ENCODE assay signal across 13 cellular contexts in the genomic region with DNA sequence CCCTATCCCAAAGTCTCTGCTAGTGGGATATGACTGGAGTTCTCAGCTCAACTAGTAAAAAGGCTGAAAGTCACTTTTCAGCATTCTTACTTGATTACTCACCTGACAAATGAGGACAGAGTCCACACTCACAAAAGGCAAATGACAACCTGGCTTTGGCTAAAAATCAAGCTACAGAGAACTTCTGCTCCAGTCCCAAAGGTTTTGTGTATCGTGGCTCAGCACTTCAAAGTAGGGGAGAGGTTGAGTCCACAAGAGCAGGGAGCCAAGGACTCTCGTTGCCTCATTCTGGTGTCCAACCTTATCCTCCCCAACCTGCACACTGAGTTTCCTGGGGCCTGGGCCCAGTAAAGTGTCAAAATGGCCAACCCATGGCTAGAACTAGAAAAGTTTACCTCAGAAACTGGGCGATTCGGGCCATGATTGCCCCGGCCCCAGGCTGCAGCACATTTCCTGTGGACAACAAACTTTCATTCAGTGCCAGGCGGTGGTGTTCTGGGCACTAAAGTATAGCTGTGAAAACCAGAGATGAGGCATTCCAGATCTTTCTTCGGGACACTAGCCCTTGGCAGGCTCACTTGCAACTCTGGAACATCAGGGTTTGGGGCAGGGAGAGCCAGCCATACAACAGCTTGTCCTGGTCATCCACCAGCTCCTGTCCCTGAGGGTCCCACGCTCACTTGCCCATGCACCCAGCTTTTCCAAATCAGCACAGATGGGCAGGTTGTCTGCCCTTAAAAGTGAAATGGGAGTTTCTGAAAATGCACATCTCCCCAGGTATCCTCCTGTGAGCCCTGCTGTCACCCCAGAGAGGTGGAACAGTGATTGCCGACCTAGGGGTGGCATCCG. TPM values are rescaled to one million over a fixed set of nuclear protein-coding genes. Genes with fewer than 3 reads are reported as not detected.
DNase-seq lines count a peak whose midpoint lies in the region; ATAC-seq, FAIRE-seq and TF ChIP-seq lines count a peak whose summit lies in the region.
"Had no signal": no experiment of that assay in that cellular context is flagged by ENCODE, and none has a peak within 500 bp of the region (broad histone marks: within the 10 kb centered on the region; RNA-seq: fewer than 3 reads in every experiment).

No MANE protein-coding gene starts in this region.

- TF ChIP-seq EP300 in K562 (IDR thresholded peaks at IDR 0.05; ENCODE audit: low read length) = no peak

- TF ChIP-seq CTCF in K562 (IDR thresholded peaks at IDR 0.05 in 2 of 3, conservative IDR thresholded peaks at IDR 0.05 in 1 of 3; ENCODE audit: insufficient read depth in 2 of 3, low read depth in 1 of 3, low read length in 3 of 3) = no peak
- no peak for TF ChIP-seq CTCF in type B pancreatic cell (conservative IDR thresholded peaks at IDR 0.05)

- H3K27me3 ChIP-seq in K562 (ENCODE audit: control insufficient read depth in 2 of 2, insufficient read depth in 2 of 2, low read length in 2 of 2) = no peaks in the 10 kb centered on the region; a peak in 1 of 5 replicates

- no peak for TF ChIP-seq RAD21 in K562 (CRISPR knock-in tag; conservative IDR thresholded peaks at IDR 0.05 in 1 of 2, IDR thresholded peaks at IDR 0.05 in 1 of 2)

- ATAC-seq in activated naive CD4-positive, alpha-beta T cell treated with anti-CD3 and anti-CD28 coated beads, Interleukin-2, amount 50 U/mL, for 72 hours = no peak
- ATAC-seq in K562 = no peak

- H3K9me3 ChIP-seq in K562 (replicated peaks; ENCODE audit: control insufficient read depth, insufficient read depth, low read depth, low read length) = no peaks in the 10 kb centered on the region

- peak overlapping the region; percentile 22 for H3K27ac Mint-ChIP-seq in activated naive CD4-positive, alpha-beta T cell treated with anti-CD3 and anti-CD28 coated beads, Interleukin-2, amount 10 ng/mL, durations not matched to agents 7 days and 5 days
- no peak overlapping the region for H3K27ac Mint-ChIP-seq in activated naive CD4-positive, alpha-beta T cell treated with anti-CD3 and anti-CD28 coated beads, Interleukin-2, amount 50 U/mL, for 72 hours
- H3K27ac Mint-ChIP-seq in type B pancreatic cell = peak overlapping the region; percentile 75

- no peak overlapping the region for H3K4me3 Mint-ChIP-seq in activated naive CD4-positive, alpha-beta T cell treated with anti-CD3 and anti-CD28 coated beads, Interleukin-2, amount 10 ng/mL, durations not matched to agents 7 days and 5 days
- peak overlapping the region; percentile 72 for H3K4me3 Mint-ChIP-seq in type B pancreatic cell

- H3K4me1 Mint-ChIP-seq in activated naive CD4-positive, alpha-beta T cell treated with anti-CD3 and anti-CD28 coated beads, Interleukin-2, amount 10 ng/mL, durations not matched to agents 7 days and 5 days = peaks cover 54% of the 10 kb centered on the region
- peaks cover 39% of the 10 kb centered on the region for H3K4me1 Mint-ChIP-seq in type B pancreatic cell (ENCODE audit: unreplicated experiment)

- no peak for DNase-seq in activated naive CD4-positive, alpha-beta T cell treated with anti-CD3 and anti-CD28 coated beads, Interleukin-2, amount 10 ng/mL, durations not matched to agents 7 days and 5 days
- no peak for DNase-seq in activated naive CD4-positive, alpha-beta T cell treated with anti-CD3 and anti-CD28 coated beads, Interleukin-2, amount 50 U/mL, for 72 hours (ENCODE audit: low spot score in 2 of 2)
- DNase-seq in K562 (ENCODE audit: extremely low read depth in 1 of 4, low spot score in 3 of 4) = no peak
- peak; percentile 79 for DNase-seq in mesenteric fat pad (ENCODE audit: low spot score)
- no peak for DNase-seq in type B pancreatic cell (ENCODE audit: extremely low spot score, unreplicated experiment)
- no peak for DNase-seq in NCI-H1048 (lab: John Stamatoyannopoulos, UW)
- DNase-seq in NCI-H1694 treated with DMSO at 0.1 percent for 48 hours (lab: John Stamatoyannopoulos, UW) = no peak
- no peak for DNase-seq in central memory CD4-positive, alpha-beta T cell
- DNase-seq: GDM1, Right ventricle myocardium superior had no signal

- CTCF ChIA-PET in activated naive CD4-positive, alpha-beta T cell treated with anti-CD3 and anti-CD28 coated beads, Interleukin-2, amount 10 ng/mL, durations not matched to agents 7 days and 5 days (lab: Charles Lee) = interaction anchor here (0.5 to 1.0 kb wide), 2 partner anchors 16 to 193 kb away, joined by 3 read pairs; no protein-coding TSS in a partner anchor
- CTCF ChIA-PET in K562 (lab: Yijun Ruan, JAX; ENCODE audit: low intra/inter-chr PET ratio) = no interaction called here

- in situ Hi-C loops in K562 (cut with MboI) = loop anchor here (10.0 kb wide), 2 partner anchors 211 to 341 kb away; a partner anchor contains a TSS

- H3K9me1 ChIP-seq in K562 (ENCODE audit: control insufficient read depth, insufficient read depth, low read length) = no peaks in the 10 kb centered on the region

- FAIRE-seq in K562 (lab: Jason Lieb, UNC) = peak; percentile 61
- FAIRE-seq: frontal cortex, HTR-8/SVneo had no signal

- POLR2A ChIA-PET in K562 (lab: Yijun Ruan, JAX) = interaction anchor here (0.7 kb wide), 1 partner anchor 11 kb away, joined by 3 read pairs; no protein-coding TSS in a partner anchor

- peaks cover 30% of the 10 kb centered on the region for H3K79me2 ChIP-seq in K562 (ENCODE audit: control insufficient read depth, insufficient read depth, low read length)

- H2AFZ ChIP-seq in K562 (ENCODE audit: low read depth, low read length) = no peak overlapping the region

- peak overlapping the region in 1 of 2 experiments; percentile 38; a peak in 2 of 4 replicates for H3K9ac ChIP-seq in K562 (ENCODE audit: insufficient read depth in 1 of 2, low read depth in 2 of 2, low read length in 2 of 2)

- H3K27me3 Mint-ChIP-seq in activated naive CD4-positive, alpha-beta T cell treated with anti-CD3 and anti-CD28 coated beads, Interleukin-2, amount 10 ng/mL, durations not matched to agents 7 days and 5 days = no peaks in the 10 kb centered on the region
- H3K27me3 Mint-ChIP-seq in type B pancreatic cell = no peaks in the 10 kb centered on the region

- WGBS in K562 (ENCODE audit: insufficient coverage, low coverage, missing lambda C conversion rate) = 90% methylated on average over 10 of the region's 10 CpGs

- TSS peak; percentile 24 for BruUV-seq in K562 (replicated peaks; lab: Mats Ljungman, UMichigan)

- peaks cover 45% of the 10 kb centered on the region for H3K36me3 Mint-ChIP-seq in activated naive CD4-positive, alpha-beta T cell treated with anti-CD3 and anti-CD28 coated beads, Interleukin-2, amount 10 ng/mL, durations not matched to agents 7 days and 5 days
- peaks cover 25 to 28% of the 10 kb centered on the region in 2 donors for H3K36me3 Mint-ChIP-seq in activated naive CD4-positive, alpha-beta T cell treated with anti-CD3 and anti-CD28 coated beads, Interleukin-2, amount 50 U/mL, for 72 hours
- peaks cover 26% of the 10 kb centered on the region for H3K36me3 Mint-ChIP-seq in type B pancreatic cell

- H3K36me3 ChIP-seq in K562 (ENCODE audit: control insufficient read depth, insufficient read depth, low read length) = peaks cover 67% of the 10 kb centered on the region

- no peak overlapping the region for H3K4me2 ChIP-seq in K562 (ENCODE audit: insufficient read depth, low read length)

- TF ChIP-seq POLR2A in K562 (conservative IDR thresholded peaks at IDR 0.05) = no peak

- H4K20me1 ChIP-seq in K562 (replicated peaks; ENCODE audit: control insufficient read depth, insufficient read depth, low read length) = peaks cover 4% of the 10 kb centered on the region; the same call in 1 of the 2 replicates

- intact Hi-C loops in K562 (cut with micrococcal nuclease) = loop anchor here (10.0 kb wide), 3 partner anchors 91 to 521 kb away; no protein-coding TSS in a partner anchor

- peaks cover 13 to 24% of the 10 kb centered on the region in 2 experiments; a peak in 4 of 5 replicates for H3K4me1 ChIP-seq in K562 (replicated peaks in 1 of 2; ENCODE audit: control insufficient read depth in 2 of 2, insufficient read depth in 2 of 2, low read length in 2 of 2)

- no peak overlapping the region for H3K27ac ChIP-seq in K562 (ENCODE audit: extremely low read depth, low read depth, low read length)
- H3K27ac ChIP-seq: skin epidermis had no signal

- H3K4me3 ChIP-seq in K562 = no peak overlapping the region
- H3K4me3 ChIP-seq: skin epidermis had no signal

- H3K9me3 Mint-ChIP-seq in activated naive CD4-positive, alpha-beta T cell treated with anti-CD3 and anti-CD28 coated beads, Interleukin-2, amount 10 ng/mL, durations not matched to agents 7 days and 5 days = no peaks in the 10 kb centered on the region
- no peaks in the 10 kb centered on the region for H3K9me3 Mint-ChIP-seq in activated naive CD4-positive, alpha-beta T cell treated with anti-CD3 and anti-CD28 coated beads, Interleukin-2, amount 50 U/mL, for 72 hours
- no peaks in the 10 kb centered on the region for H3K9me3 Mint-ChIP-seq in type B pancreatic cell

RNA-seq across cellular contexts. Expression of a gene that starts 3.1 kb away (rescaled TPM):
- 10 to 100 TPM; 73.9 to 83.9 TPM for total RNA-seq in activated naive CD4-positive, alpha-beta T cell treated with anti-CD3 and anti-CD28 coated beads, Interleukin-2, amount 50 U/mL, for 72 hours
- total RNA-seq in K562 (2011; cell fraction: chromatin; rRNA removed; ENCODE audit: low replicate concordance) = 89.1 and 251 TPM in 2 replicates
- total RNA-seq in K562 (2011; cell fraction: nucleolus; rRNA removed) = 210 and 237 TPM in 2 replicates
- total RNA-seq in K562 (2011; cell fraction: nucleoplasm; rRNA removed) = 121 and 146 TPM in 2 replicates
- total RNA-seq in K562 (2014; rRNA removed) = 55.0 and 66.3 TPM in 2 replicates
- 23.6 and 34.5 TPM in 2 replicates for total RNA-seq in K562 (2014; rRNA removed; fragmentation: Illumina TruSeq; extraction: Trizol)
- total RNA-seq in K562 (2015; rRNA removed; fragmentation: Illumina TruSeq; extraction: Trizol) = 53.5 and 62.3 TPM in 2 replicates
- total RNA-seq in K562 (2021) = 66.8 and 67.9 TPM in 2 replicates
- polyA plus RNA-seq in K562 (2011; rRNA removed) = 60.2 and 92.0 TPM in 2 replicates
- polyA plus RNA-seq in K562 (2011; cell fraction: cytosol; rRNA removed) = 63.6 and 69.7 TPM in 2 replicates
- polyA plus RNA-seq in K562 (2011; cell fraction: nucleus; rRNA removed) = 347 and 373 TPM in 2 replicates
- polyA plus RNA-seq in K562 (2012) = 60.7 and 67.7 TPM in 2 replicates
- polyA plus RNA-seq in K562 (2014; fragmentation: Illumina TruSeq; extraction: Trizol) = 54.5 and 57.2 TPM in 2 replicates
- 1 to 10 TPM; 4.0 to 7.9 TPM for polyA plus RNA-seq in K562 (2014; fragmentation: Nextera tagmentation; extraction: Ambion mirVana)
- polyA plus RNA-seq in K562 (2014; rRNA removed) = 88.9 and 96.0 TPM in 2 replicates
- 66.3 and 72.1 TPM in 2 replicates for polyA minus RNA-seq in K562 (2011; rRNA and poly(A)+ RNA removed)
- 31.5 and 38.0 TPM in 2 replicates for polyA minus RNA-seq in K562 (2011; cell fraction: cytosol; rRNA and poly(A)+ RNA removed)
- polyA minus RNA-seq in K562 (2011; cell fraction: nucleus; rRNA and poly(A)+ RNA removed) = 111 and 182 TPM in 2 replicates
- 67.6 TPM for total RNA-seq in mesenteric fat pad
- 81.2 and 118 TPM in 2 replicates for total RNA-seq in type B pancreatic cell (ENCODE audit: low replicate concordance)

RNA-seq across cellular contexts. Expression of a gene that starts 4.7 kb away (rescaled TPM):
- total RNA-seq in activated naive CD4-positive, alpha-beta T cell treated with anti-CD3 and anti-CD28 coated beads, Interleukin-2, amount 50 U/mL, for 72 hours = 10 to 100 TPM; 23.5 to 41.2 TPM
- total RNA-seq in K562 (2011; cell fraction: chromatin; rRNA removed; ENCODE audit: low replicate concordance) = 14.4 and 29.3 TPM in 2 replicates
- 19.7 and 21.7 TPM in 2 replicates for total RNA-seq in K562 (2011; cell fraction: nucleolus; rRNA removed)
- total RNA-seq in K562 (2011; cell fraction: nucleoplasm; rRNA removed) = 17.0 and 17.3 TPM in 2 replicates
- total RNA-seq in K562 (2014; rRNA removed) (13.3 and 25.3 TPM in 2 replicates), K562 (2014; rRNA removed; fragmentation: Illumina TruSeq; extraction: Trizol) (3.2 and 3.3 TPM in 2 replicates), K562 (2015; rRNA removed; fragmentation: Illumina TruSeq; extraction: Trizol) (4.1 and 5.0 TPM in 2 replicates), K562 (2021) (33.0 and 33.1 TPM in 2 replicates), mesenteric fat pad (40.0 TPM), type B pancreatic cell (ENCODE audit: low replicate concordance) (31.1 and 55.6 TPM in 2 replicates)
- polyA plus RNA-seq in K562 (2011; rRNA removed) (37.6 and 37.8 TPM in 2 replicates), K562 (2014; fragmentation: Illumina TruSeq; extraction: Trizol) (39.2 and 47.3 TPM in 2 replicates), K562 (2014; fragmentation: Nextera tagmentation; extraction: Ambion mirVana) (10 to 100 TPM; 19.5 to 37.7 TPM), K562 (2014; rRNA removed) (27.6 and 37.7 TPM in 2 replicates)
- 45.5 and 50.8 TPM in 2 replicates for polyA plus RNA-seq in K562 (2011; cell fraction: cytosol; rRNA removed)
- polyA plus RNA-seq in K562 (2011; cell fraction: nucleus; rRNA removed) = 61.3 and 86.0 TPM in 2 replicates
- polyA plus RNA-seq in K562 (2012) = 32.0 and 43.5 TPM in 2 replicates
- polyA minus RNA-seq in K562 (2011; rRNA and poly(A)+ RNA removed) = 29.7 and 37.4 TPM in 2 replicates
- polyA minus RNA-seq in K562 (2011; cell fraction: cytosol; rRNA and poly(A)+ RNA removed) = 21.7 and 26.8 TPM in 2 replicates
- 24.2 and 32.2 TPM in 2 replicates for polyA minus RNA-seq in K562 (2011; cell fraction: nucleus; rRNA and poly(A)+ RNA removed)

RNA-seq across cellular contexts. Expression of a gene that starts 31.6 kb away (rescaled TPM):
- total RNA-seq in activated naive CD4-positive, alpha-beta T cell treated with anti-CD3 and anti-CD28 coated beads, Interleukin-2, amount 50 U/mL, for 72 hours = 10 to 100 TPM; 46.8 to 58.3 TPM
- 34.0 and 89.9 TPM in 2 replicates for total RNA-seq in K562 (2011; cell fraction: chromatin; rRNA removed; ENCODE audit: low replicate concordance)
- 19.0 and 27.6 TPM in 2 replicates for total RNA-seq in K562 (2011; cell fraction: nucleolus; rRNA removed)
- 36.4 and 39.6 TPM in 2 replicates for total RNA-seq in K562 (2011; cell fraction: nucleoplasm; rRNA removed)
- total RNA-seq in K562 (2014; rRNA removed) (32.8 and 35.0 TPM in 2 replicates), K562 (2014; rRNA removed; fragmentation: Illumina TruSeq; extraction: Trizol) (50.0 and 55.2 TPM in 2 replicates), K562 (2015; rRNA removed; fragmentation: Illumina TruSeq; extraction: Trizol) (44.7 and 47.6 TPM in 2 replicates), K562 (2021) (48.6 and 56.4 TPM in 2 replicates), mesenteric fat pad (51.8 TPM), type B pancreatic cell (ENCODE audit: low replicate concordance) (41.1 and 51.1 TPM in 2 replicates)
- polyA plus RNA-seq in K562 (2011; rRNA removed) (63.4 and 87.6 TPM in 2 replicates), K562 (2014; fragmentation: Illumina TruSeq; extraction: Trizol) (54.1 and 60.9 TPM in 2 replicates), K562 (2014; fragmentation: Nextera tagmentation; extraction: Ambion mirVana) (10 to 100 TPM; 15.7 to 19.8 TPM), K562 (2014; rRNA removed) (48.7 and 50.3 TPM in 2 replicates)
- 27.9 and 44.8 TPM in 2 replicates for polyA plus RNA-seq in K562 (2011; cell fraction: cytosol; rRNA removed)
- polyA plus RNA-seq in K562 (2011; cell fraction: nucleus; rRNA removed) = 49.3 and 61.9 TPM in 2 replicates
- polyA plus RNA-seq in K562 (2012) = 27.8 and 43.2 TPM in 2 replicates
- polyA minus RNA-seq in K562 (2011; rRNA and poly(A)+ RNA removed) = 80.0 and 84.2 TPM in 2 replicates
- polyA minus RNA-seq in K562 (2011; cell fraction: cytosol; rRNA and poly(A)+ RNA removed) = 41.3 and 44.5 TPM in 2 replicates
- 28.9 and 51.4 TPM in 2 replicates for polyA minus RNA-seq in K562 (2011; cell fraction: nucleus; rRNA and poly(A)+ RNA removed)

Comparison
In these comparisons a context has a peak if more than half of its experiments do, and no peak if none do; other contexts are left out.
1. H3K27ac Mint-ChIP-seq: peak in activated naive CD4-positive, alpha-beta T cell treated with anti-CD3 and anti-CD28 coated beads, Interleukin-2, amount 10 ng/mL, durations not matched to agents 7 days and 5 days (single experiment) and type B pancreatic cell (single experiment); none in activated naive CD4-positive, alpha-beta T cell treated with anti-CD3 and anti-CD28 coated beads, Interleukin-2, amount 50 U/mL, for 72 hours (0 of 2).